8 cellular contexts compared by ENCODE assay signal in genomic region chr18:76640438-76640837, GRCh38.
"Had no signal": no experiment of that assay in that cellular context is flagged by ENCODE, and none has a peak within 500 bp of the region (broad histone marks: within the 10 kb centered on the region; RNA-seq: fewer than 3 reads in every experiment).

No MANE protein-coding gene starts in this region.

- FAIRE-seq: H1, H54, HTR-8/SVneo, K562 had no signal

- DNase-seq: H9, HCEC 1CT, IMR-90 had no signal

- ATAC-seq: GM23338, K562 had no signal

- H3K4me3 ChIP-seq: GM23338, K562 had no signal
